Comparison of ENCODE assay signal across 8 cellular contexts in genomic region chr4:182917182-182918043, GRCh38. TPM values are rescaled to one million over a fixed set of nuclear protein-coding genes. Genes with fewer than 3 reads are reported as not detected.
DNase-seq lines count a peak whose midpoint lies in the region; ATAC-seq and TF ChIP-seq lines count a peak whose summit lies in the region.

Gene DCTD, minus strand, starts transcription at chr4:182917386. Its CDS starts 1,818 bp downstream, at chr4:182915568.

- H3K4me3 ChIP-seq in dorsolateral prefrontal cortex (peak within 1 kb of the TSS; percentile 63 to 88 (median 79)), lower lobe of right lung (peak within 1 kb of the TSS; percentile 81)

- peaks cover 18% of the 10 kb centered on the region for H3K4me1 ChIP-seq in lower lobe of right lung

- no peaks in the 10 kb centered on the region for H3K27me3 ChIP-seq in dorsolateral prefrontal cortex
- H3K27me3 ChIP-seq in lower lobe of right lung (ENCODE audit: low read depth), result no peaks in the 10 kb centered on the region

- TF ChIP-seq POLR2A in GM15510 (IDR thresholded peaks at IDR 0.05; ENCODE audit: borderline replicate concordance, extremely low read depth, insufficient read length), result peak; percentile 77

- peaks cover 30% of the 10 kb centered on the region for H3K36me3 ChIP-seq in lower lobe of right lung

- POLR2A ChIA-PET in activated CD4-positive, alpha-beta memory T cell treated with anti-CD3 and anti-CD28 coated beads for 36 hours (lab: Charles Lee), result interaction anchor here (0.6 to 1.5 kb wide), 5 partner anchors 9 to 527 kb away, joined by 3 to 5 read pairs (median 3); partner anchors contain the start of genes CDKN2AIP and WWC2

- CTCF ChIA-PET in activated CD4-positive, alpha-beta memory T cell treated with anti-CD3 and anti-CD28 coated beads for 36 hours (lab: Charles Lee), result interaction anchor here (0.6 to 2.1 kb wide), 2 partner anchors 20 to 144 kb away, joined by 6 to 8 read pairs; no protein-coding TSS in a partner anchor

- peak; percentile 80 for ATAC-seq in HG02885 (IDR thresholded peaks at IDR 0.05; ENCODE audit: poor library complexity, unreplicated experiment)
- ATAC-seq in lower lobe of right lung, result peak; percentile 93

- peak within 1 kb of the TSS; percentile 93 for H3K27ac Mint-ChIP-seq in activated CD4-positive, alpha-beta memory T cell treated with anti-CD3 and anti-CD28 coated beads for 36 hours

- H3K27ac ChIP-seq in 22Rv1, result peak within 1 kb of the TSS; percentile 56
- peak within 1 kb of the TSS in 57 of 59 donors; percentile 17 to 94 (median 83) for H3K27ac ChIP-seq in dorsolateral prefrontal cortex
- peak within 1 kb of the TSS; percentile 97 for H3K27ac ChIP-seq in lower lobe of right lung

- DNase-seq in NCI-H2196 treated with DMSO at 0.1 percent for 48 hours (lab: John Stamatoyannopoulos, UW; ENCODE audit: unreplicated experiment), result peak; percentile 26
- peak; percentile 85 for DNase-seq in activated CD4-positive, alpha-beta memory T cell treated with anti-CD3 and anti-CD28 coated beads for 36 hours
- DNase-seq in dorsolateral prefrontal cortex, result peak in 9 of 10 donors; percentile 53 to 78 (median 68)
- DNase-seq in lower lobe of right lung, result peak; percentile 88
- peak; percentile 67 to 73 (median 70) for DNase-seq in stimulated activated CD4-positive, alpha-beta T cell treated with anti-CD3 and anti-CD28 coated beads, TNF-alpha, amount 100 ng/mL, for 4 hours (ENCODE audit: low read depth in 3 of 3)

- no peaks in the 10 kb centered on the region for H3K9me3 Mint-ChIP-seq in activated CD4-positive, alpha-beta memory T cell treated with anti-CD3 and anti-CD28 coated beads for 36 hours

- H3K4me1 Mint-ChIP-seq in activated CD4-positive, alpha-beta memory T cell treated with anti-CD3 and anti-CD28 coated beads for 36 hours (ENCODE audit: low read depth), result peaks cover 51% of the 10 kb centered on the region

- H3K27me3 Mint-ChIP-seq in activated CD4-positive, alpha-beta memory T cell treated with anti-CD3 and anti-CD28 coated beads for 36 hours, result no peaks in the 10 kb centered on the region

- peak; percentile 44 for TF ChIP-seq CTCF in 22Rv1 (IDR thresholded peaks at IDR 0.05)
- peak in 50 of 56 donors; percentile 13 to 65 (median 44) for TF ChIP-seq CTCF in dorsolateral prefrontal cortex (IDR thresholded peaks at IDR 0.05 in 54 of 56, conservative IDR thresholded peaks at IDR 0.05 in 2 of 56; ENCODE audit: low read depth in 1 of 56, partially characterized antibody in 56 of 56)
- TF ChIP-seq CTCF in lower lobe of right lung (IDR thresholded peaks at IDR 0.05), result peak; percentile 47

- intact Hi-C loops in activated CD4-positive, alpha-beta memory T cell treated with anti-CD3 and anti-CD28 coated beads for 36 hours (cut with micrococcal nuclease), result loop anchor here (1.0 to 10.0 kb wide), 8 partner anchors 107 to 742 kb away; partner anchors contain the start of genes RWDD4, TRAPPC11 and WWC2
- intact Hi-C loops in dorsolateral prefrontal cortex (cut with DNase I), result no loop called here
- intact Hi-C loops in lower lobe of right lung (cut with DNase I), result no loop called here

- H3K9me3 ChIP-seq in lower lobe of right lung, result no peaks in the 10 kb centered on the region

- H3K36me3 Mint-ChIP-seq in activated CD4-positive, alpha-beta memory T cell treated with anti-CD3 and anti-CD28 coated beads for 36 hours, result peaks cover 28% of the 10 kb centered on the region

- H3K4me3 Mint-ChIP-seq in activated CD4-positive, alpha-beta memory T cell treated with anti-CD3 and anti-CD28 coated beads for 36 hours, result peak within 1 kb of the TSS; percentile 83

RNA-seq across cellular contexts. Expression of gene DCTD, which starts in this region (rescaled TPM):
- 100 to 1,000 TPM; 115 to 117 TPM for total RNA-seq in activated CD4-positive, alpha-beta memory T cell treated with anti-CD3 and anti-CD28 coated beads for 36 hours
- 10 to 100 TPM; 30.1 to 80.6 (median 59.1) TPM for total RNA-seq in dorsolateral prefrontal cortex
- 90.1 TPM for total RNA-seq in lower lobe of right lung

Comparison
In these comparisons a context has a peak if more than half of its experiments do, and no peak if none do; other contexts are left out.
1. Peak in every context shown above with its lines: DNase-seq, ATAC-seq, H3K4me3 ChIP-seq and H3K27ac ChIP-seq.
2. DNase-seq: peak in every context shown above with its lines; median percentile 88 in lower lobe of right lung; 85 in activated CD4-positive, alpha-beta memory T cell treated with anti-CD3 and anti-CD28 coated beads for 36 hours; 70 in stimulated activated CD4-positive, alpha-beta T cell treated with anti-CD3 and anti-CD28 coated beads, TNF-alpha, amount 100 ng/mL, for 4 hours; 68 in dorsolateral prefrontal cortex; 26 in NCI-H2196 treated with DMSO at 0.1 percent for 48 hours.